In the genomic region with DNA sequence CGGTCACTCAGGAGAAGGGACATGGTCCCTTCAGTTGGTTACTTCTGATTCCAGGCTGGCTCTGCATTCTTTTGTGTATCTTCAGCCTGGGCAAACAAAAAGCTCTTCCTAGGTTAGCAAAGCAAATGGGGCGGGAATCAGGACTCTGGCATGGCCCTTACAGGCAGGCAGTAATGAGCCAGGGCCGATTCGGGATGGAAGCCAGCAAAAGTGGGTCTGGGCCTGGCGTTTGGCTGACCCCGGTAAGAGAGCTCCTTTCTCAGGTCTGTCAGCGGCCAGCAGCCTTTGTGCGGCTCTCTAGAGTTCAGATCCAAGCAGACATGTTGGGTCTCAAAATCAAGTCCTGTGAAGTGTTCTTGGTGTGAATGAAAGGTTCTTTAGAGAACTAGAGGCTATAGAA, we compare ENCODE assay signal across 16 cellular contexts.
DNase-seq lines count a peak whose midpoint lies in the region; ATAC-seq and TF ChIP-seq lines count a peak whose summit lies in the region.
"Had no signal": no experiment of that assay in that cellular context is flagged by ENCODE, and none has a peak within 500 bp of the region (broad histone marks: within the 10 kb centered on the region; RNA-seq: fewer than 3 reads in every experiment).

No MANE protein-coding gene starts in this region.

- H3K36me3 ChIP-seq in endodermal cell (ENCODE audit: control insufficient read depth, insufficient read depth, low read length) = peaks cover 86% of the 10 kb centered on the region
- no peaks in the 10 kb centered on the region for H3K36me3 ChIP-seq in testis (ENCODE audit: low read depth, missing control alignments)

- H3K9me3 ChIP-seq in endodermal cell (ENCODE audit: control insufficient read depth, low read length) (no peaks in the 10 kb centered on the region), testis (no peaks in the 10 kb centered on the region)
- H3K9me3 ChIP-seq: A549, neutrophil had no signal

- DNase-seq in activated T-cell treated with anti-CD3 and anti-CD28 coated beads, Interleukin-2, amount 50 U/mL, for 72 hours = no peak
- no peak for DNase-seq in activated T-cell treated with anti-CD3 and anti-CD28 coated beads, Interleukin-2, amount 50 U/mL, for 4 hours
- DNase-seq in endodermal cell = no peak
- no peak for DNase-seq in mesothelial cell of epicardium (ENCODE audit: low spot score in 2 of 2, unreplicated experiment in 2 of 2)
- no peak for DNase-seq in testis
- no peak for DNase-seq in GM20000 (ENCODE audit: low spot score)
- DNase-seq in NCI-H748 (lab: John Stamatoyannopoulos, UW; ENCODE audit: unreplicated experiment) = no peak
- DNase-seq: activated CD8-positive, alpha-beta memory T cell treated with anti-CD3 and anti-CD28 coated beads, Interleukin-2, amount 10 ng/mL, durations not matched to agents 7 days and 5 days; central memory CD4-positive, alpha-beta T cell; DMS79; stimulated activated CD4-positive, alpha-beta T cell treated with anti-CD3 and anti-CD28 coated beads, Interleukin-1b, Interleukin-23, amount 100 ng/mL, for 48 hours; T-helper 9 cell had no signal

- peaks cover 9% of the 10 kb centered on the region for H3K4me1 Mint-ChIP-seq in activated T-cell treated with anti-CD3 and anti-CD28 coated beads, Interleukin-2, amount 50 U/mL, for 72 hours (ENCODE audit: low read depth)
- peaks cover 2% of the 10 kb centered on the region for H3K4me1 Mint-ChIP-seq in activated T-cell treated with anti-CD3 and anti-CD28 coated beads, Interleukin-2, amount 50 U/mL, for 4 hours (ENCODE audit: low read depth)
- H3K4me1 Mint-ChIP-seq in endodermal cell (peaks cover 3% of the 10 kb centered on the region), mesothelial cell of epicardium (peaks cover 55% of the 10 kb centered on the region)
- H3K4me1 Mint-ChIP-seq: activated CD8-positive, alpha-beta memory T cell treated with anti-CD3 and anti-CD28 coated beads, Interleukin-2, amount 10 ng/mL, durations not matched to agents 7 days and 5 days had no signal

- H3K4me3 ChIP-seq in endodermal cell (ENCODE audit: low read length) = no peak overlapping the region
- no peak overlapping the region for H3K4me3 ChIP-seq in testis
- H3K4me3 ChIP-seq: A549 had no signal

- no peak for TF ChIP-seq POLR2A in testis (IDR thresholded peaks at IDR 0.05)

- H3K27ac ChIP-seq in endodermal cell (ENCODE audit: low read depth, low read length) (no peak overlapping the region), testis (peak overlapping the region; percentile 16 to 75)
- H3K27ac ChIP-seq: HL-60, neutrophil had no signal

- no peaks in the 10 kb centered on the region for H3K4me1 ChIP-seq in endodermal cell (ENCODE audit: control insufficient read depth, insufficient read depth, low read length)
- H3K4me1 ChIP-seq in testis = peaks cover 35% of the 10 kb centered on the region

- peaks cover 5 to 29% of the 10 kb centered on the region in 2 donors for H3K36me3 Mint-ChIP-seq in activated T-cell treated with anti-CD3 and anti-CD28 coated beads, Interleukin-2, amount 50 U/mL, for 72 hours (ENCODE audit: insufficient read depth in 2 of 2)
- H3K36me3 Mint-ChIP-seq in activated T-cell treated with anti-CD3 and anti-CD28 coated beads, Interleukin-2, amount 50 U/mL, for 4 hours (ENCODE audit: insufficient read depth) = peaks cover 49% of the 10 kb centered on the region
- H3K36me3 Mint-ChIP-seq in endodermal cell (ENCODE audit: low read depth) = peaks cover 85% of the 10 kb centered on the region
- peaks cover 39% of the 10 kb centered on the region for H3K36me3 Mint-ChIP-seq in mesothelial cell of epicardium

- TF ChIP-seq CTCF in endodermal cell (conservative IDR thresholded peaks at IDR 0.05) = no peak
- TF ChIP-seq CTCF in mesothelial cell of epicardium (IDR thresholded peaks at IDR 0.05; ENCODE audit: unreplicated experiment) = no peak
- no peak for TF ChIP-seq CTCF in testis (IDR thresholded peaks at IDR 0.05)
- TF ChIP-seq CTCF in GM20000 (IDR thresholded peaks at IDR 0.05; ENCODE audit: extremely low read depth, missing control alignments) = no peak

- H3K27me3 Mint-ChIP-seq in activated T-cell treated with anti-CD3 and anti-CD28 coated beads, Interleukin-2, amount 50 U/mL, for 72 hours (ENCODE audit: low read depth) = no peaks in the 10 kb centered on the region
- no peaks in the 10 kb centered on the region for H3K27me3 Mint-ChIP-seq in activated T-cell treated with anti-CD3 and anti-CD28 coated beads, Interleukin-2, amount 50 U/mL, for 4 hours (ENCODE audit: low read depth)
- H3K27me3 Mint-ChIP-seq in endodermal cell (ENCODE audit: insufficient read depth) (no peaks in the 10 kb centered on the region), mesothelial cell of epicardium (ENCODE audit: low read depth) (no peaks in the 10 kb centered on the region)
- H3K27me3 Mint-ChIP-seq: activated CD8-positive, alpha-beta memory T cell treated with anti-CD3 and anti-CD28 coated beads, Interleukin-2, amount 10 ng/mL, durations not matched to agents 7 days and 5 days had no signal

- no peak overlapping the region for H3K9ac ChIP-seq in endodermal cell (ENCODE audit: extremely low read depth, low read length, poor library complexity, severe bottlenecking)

- no peak for ATAC-seq in activated T-cell treated with anti-CD3 and anti-CD28 coated beads, Interleukin-2, amount 50 U/mL, for 72 hours (replicated peaks in 1 of 2)
- no peak for ATAC-seq in activated T-cell treated with anti-CD3 and anti-CD28 coated beads, Interleukin-2, amount 50 U/mL, for 4 hours
- ATAC-seq in GM19328 (IDR thresholded peaks at IDR 0.05; ENCODE audit: unreplicated experiment) = no peak
- ATAC-seq: A549; activated CD8-positive, alpha-beta memory T cell treated with anti-CD3 and anti-CD28 coated beads, Interleukin-2, amount 10 ng/mL, durations not matched to agents 7 days and 5 days had no signal

- peak overlapping the region; percentile 52 for H3K27ac Mint-ChIP-seq in activated T-cell treated with anti-CD3 and anti-CD28 coated beads, Interleukin-2, amount 50 U/mL, for 72 hours
- H3K27ac Mint-ChIP-seq in endodermal cell (peak overlapping the region; percentile 86), mesothelial cell of epicardium (peak overlapping the region; percentile 91)
- H3K27ac Mint-ChIP-seq: activated CD8-positive, alpha-beta memory T cell treated with anti-CD3 and anti-CD28 coated beads, Interleukin-2, amount 10 ng/mL, durations not matched to agents 7 days and 5 days had no signal

- H3K9me3 Mint-ChIP-seq in activated T-cell treated with anti-CD3 and anti-CD28 coated beads, Interleukin-2, amount 50 U/mL, for 72 hours = no peaks in the 10 kb centered on the region
- no peaks in the 10 kb centered on the region for H3K9me3 Mint-ChIP-seq in activated T-cell treated with anti-CD3 and anti-CD28 coated beads, Interleukin-2, amount 50 U/mL, for 4 hours
- H3K9me3 Mint-ChIP-seq in endodermal cell (no peaks in the 10 kb centered on the region), mesothelial cell of epicardium (no peaks in the 10 kb centered on the region)

- intact Hi-C loops in testis (cut with DNase I; ENCODE audit: low total_unique reads) = no loop called here

- H3K27me3 ChIP-seq in endodermal cell (ENCODE audit: control insufficient read depth, insufficient read depth, low read length, poor library complexity, severe bottlenecking) (no peaks in the 10 kb centered on the region), testis (no peaks in the 10 kb centered on the region)
- H3K27me3 ChIP-seq: neutrophil had no signal

- 96 to 100% methylated on average over 6 to 8 of the region's 8 CpGs for WGBS in endodermal cell (ENCODE audit: insufficient coverage in 1 of 2, insufficient read length in 1 of 2), 2 experiments
- WGBS in testis, 2 donors = 76 to 81% methylated on average over 8 of the region's 8 CpGs

- H3K4me3 Mint-ChIP-seq in activated T-cell treated with anti-CD3 and anti-CD28 coated beads, Interleukin-2, amount 50 U/mL, for 72 hours = no peak overlapping the region
- no peak overlapping the region for H3K4me3 Mint-ChIP-seq in activated T-cell treated with anti-CD3 and anti-CD28 coated beads, Interleukin-2, amount 50 U/mL, for 4 hours
- H3K4me3 Mint-ChIP-seq in endodermal cell (no peak overlapping the region), mesothelial cell of epicardium (no peak overlapping the region)
- H3K4me3 Mint-ChIP-seq: activated CD8-positive, alpha-beta memory T cell treated with anti-CD3 and anti-CD28 coated beads, Interleukin-2, amount 10 ng/mL, durations not matched to agents 7 days and 5 days had no signal
